ENCODE assay signal across 15 cellular contexts in the genomic region with DNA sequence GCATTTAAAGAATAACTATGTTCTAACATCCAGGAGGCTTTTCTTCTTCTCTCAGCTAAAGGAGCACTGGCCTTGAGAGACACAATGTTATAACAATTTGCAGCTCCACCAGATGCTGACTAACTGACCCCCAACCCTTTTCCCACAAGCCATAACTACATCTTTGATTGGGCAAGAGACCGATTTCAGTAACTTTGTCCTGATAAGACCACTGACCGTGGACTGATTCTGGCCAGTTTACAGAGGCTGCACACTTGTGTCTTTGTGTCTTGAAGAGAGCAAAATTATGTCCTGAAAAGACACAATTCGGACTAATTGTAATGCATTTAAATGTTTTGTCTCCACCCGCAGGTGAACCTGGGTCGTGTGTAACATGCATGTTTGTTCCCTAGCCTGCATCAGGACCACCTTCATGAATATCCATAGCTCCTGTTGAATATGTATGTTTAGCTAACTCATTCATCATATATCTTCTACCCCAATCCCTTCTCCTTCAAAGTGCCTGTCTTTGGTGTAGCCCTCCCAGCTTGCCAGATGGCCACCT.
"Had no signal": no experiment of that assay in that cellular context is flagged by ENCODE, and none has a peak within 500 bp of the region (broad histone marks: within the 10 kb centered on the region; RNA-seq: fewer than 3 reads in every experiment).

No MANE protein-coding gene starts in this region.

- H3K36me3 ChIP-seq: lower lobe of right lung, pancreas, thyroid gland had no signal

- H3K4me1 Mint-ChIP-seq: activated CD4-positive, alpha-beta T cell treated with anti-CD3 and anti-CD28 coated beads, Interleukin-2, amount 10 ng/mL, durations not matched to agents 7 days and 5 days; activated naive CD4-positive, alpha-beta T cell treated with anti-CD3 and anti-CD28 coated beads, Interleukin-2, amount 10 ng/mL, durations not matched to agents 7 days and 5 days; neural crest cell had no signal

- H3K4me3 Mint-ChIP-seq: activated CD4-positive, alpha-beta T cell treated with anti-CD3 and anti-CD28 coated beads, Interleukin-2, amount 10 ng/mL, durations not matched to agents 7 days and 5 days; activated naive CD4-positive, alpha-beta T cell treated with anti-CD3 and anti-CD28 coated beads, Interleukin-2, amount 10 ng/mL, durations not matched to agents 7 days and 5 days; mesothelial cell of epicardium; neural crest cell had no signal

- H3K4me1 ChIP-seq: lower lobe of right lung, pancreas, thyroid gland had no signal

- H3K9me3 Mint-ChIP-seq: activated CD4-positive, alpha-beta T cell treated with anti-CD3 and anti-CD28 coated beads, Interleukin-2, amount 10 ng/mL, durations not matched to agents 7 days and 5 days; activated naive CD4-positive, alpha-beta T cell treated with anti-CD3 and anti-CD28 coated beads, Interleukin-2, amount 10 ng/mL, durations not matched to agents 7 days and 5 days; activated T-helper 2 cell treated with anti-CD3 and anti-CD28 coated beads, Interferon-gamma antibody, Interleukin-2, Interleukin-4, amounts not matched to agents 10 μg/mL and 5 μg/mL and 100 μg/mL, durations not matched to agents 14 hours and 24 hours and 36 hours; neural crest cell had no signal

- H3K27me3 ChIP-seq: hepatocyte, pancreas, thyroid gland had no signal

- H3K9me3 ChIP-seq: lower lobe of right lung, pancreas, thyroid gland had no signal

- DNase-seq: activated CD4-positive, alpha-beta T cell treated with anti-CD3 and anti-CD28 coated beads, Interleukin-2, amount 10 ng/mL, durations not matched to agents 7 days and 5 days; activated CD4-positive, CD25-positive, alpha-beta regulatory T cell; activated naive CD4-positive, alpha-beta T cell treated with anti-CD3 and anti-CD28 coated beads, Interleukin-2, amount 10 ng/mL, durations not matched to agents 7 days and 5 days; caudate nucleus; effector CD4-positive, alpha-beta T cell; lower lobe of right lung; pancreas; stimulated activated CD4-positive, alpha-beta T cell treated with anti-CD3 and anti-CD28 coated beads, Interleukin-15, amount 100 ng/mL, for 24 hours; stimulated activated CD4-positive, alpha-beta T cell treated with anti-CD3 and anti-CD28 coated beads, Interleukin-4, amount 100 ng/mL, for 24 hours had no signal

- H3K27ac ChIP-seq: coronary artery, hepatocyte, lower lobe of right lung, pancreas, thyroid gland had no signal

- H3K79me2 ChIP-seq: hepatocyte had no signal

- H3K4me2 ChIP-seq: hepatocyte had no signal

- H3K4me3 ChIP-seq: coronary artery, hepatocyte, lower lobe of right lung, pancreas, thyroid gland had no signal

- H3K27ac Mint-ChIP-seq: activated CD4-positive, alpha-beta T cell treated with anti-CD3 and anti-CD28 coated beads, Interleukin-2, amount 10 ng/mL, durations not matched to agents 7 days and 5 days; activated naive CD4-positive, alpha-beta T cell treated with anti-CD3 and anti-CD28 coated beads, Interleukin-2, amount 10 ng/mL, durations not matched to agents 7 days and 5 days; activated T-helper 2 cell treated with anti-CD3 and anti-CD28 coated beads, Interferon-gamma antibody, Interleukin-2, Interleukin-4, amounts not matched to agents 10 μg/mL and 5 μg/mL and 100 μg/mL, durations not matched to agents 14 hours and 24 hours and 36 hours; mesothelial cell of epicardium had no signal

- ATAC-seq: lower lobe of right lung, pancreas had no signal

- H2AFZ ChIP-seq: hepatocyte had no signal
